Comparison of ENCODE assay signal across 28 cellular contexts in the genomic region with DNA sequence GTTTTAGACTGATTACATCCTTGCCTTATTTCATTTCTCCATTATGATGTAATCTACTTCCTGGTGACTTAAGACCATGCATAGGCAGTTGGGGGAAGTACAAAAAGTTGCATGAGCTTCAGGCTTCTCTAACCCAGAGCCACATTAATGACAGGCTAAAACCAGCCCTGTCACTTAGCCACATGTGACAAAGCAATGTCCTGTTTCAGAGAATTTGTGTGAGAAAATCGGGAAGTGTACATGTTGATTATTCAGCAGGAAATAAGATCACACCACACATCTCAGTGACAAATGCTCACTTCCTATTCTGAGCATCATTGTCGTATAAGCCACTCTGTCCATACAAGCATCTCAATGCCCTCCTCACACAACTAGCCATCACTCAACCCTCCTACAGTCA.
A peak's percentile ranks its signal among the peaks of the same experiment; 100 is the strongest.
DNase-seq lines count a peak whose midpoint lies in the region; ATAC-seq, FAIRE-seq and TF ChIP-seq lines count a peak whose summit lies in the region.
"Had no signal": no experiment of that assay in that cellular context is flagged by ENCODE, and none has a peak within 500 bp of the region (broad histone marks: within the 10 kb centered on the region; RNA-seq: fewer than 3 reads in every experiment).

No MANE protein-coding gene starts in this region.

- H3K4me3 ChIP-seq in Loucy (ENCODE audit: low read length, poor library complexity, severe bottlenecking) (no peak overlapping the region), pancreas (no peak overlapping the region)
- H3K4me3 ChIP-seq in naive thymus-derived CD4-positive, alpha-beta T cell (ENCODE audit: low read length), result no peak overlapping the region
- H3K4me3 ChIP-seq in effector memory CD4-positive, alpha-beta T cell (ENCODE audit: insufficient read depth, low read depth, low read length, poor library complexity, severe bottlenecking), result no peak overlapping the region
- H3K4me3 ChIP-seq: smooth muscle cell, thoracic aorta had no signal

- WGBS in pancreas, 2 donors, result 73 to 74% methylated on average over 2 of the region's 2 CpGs

- no peaks in the 10 kb centered on the region for H3K36me3 ChIP-seq in Loucy (ENCODE audit: insufficient read depth, low read length)
- no peaks in the 10 kb centered on the region for H3K36me3 ChIP-seq in naive thymus-derived CD4-positive, alpha-beta T cell (ENCODE audit: control insufficient read depth in 2 of 3, insufficient read depth in 3 of 3, low read length in 3 of 3)
- H3K36me3 ChIP-seq in effector memory CD4-positive, alpha-beta T cell (ENCODE audit: control insufficient read depth, insufficient read depth, low read length), result no peaks in the 10 kb centered on the region
- H3K36me3 ChIP-seq in pancreas, result no peaks in the 10 kb centered on the region
- H3K36me3 ChIP-seq: thoracic aorta had no signal

- no peaks in the 10 kb centered on the region for H3K4me1 Mint-ChIP-seq in naive thymus-derived CD4-positive, alpha-beta T cell
- H3K4me1 Mint-ChIP-seq: IgD-negative memory B cell, memory B cell had no signal

- no peak overlapping the region for H3K9ac ChIP-seq in Loucy (ENCODE audit: low read depth, low read length, poor library complexity, severe bottlenecking)

- H3K79me2 ChIP-seq in Loucy (ENCODE audit: insufficient read depth, low read length), result no peaks in the 10 kb centered on the region

- H3K27me3 ChIP-seq in Loucy (ENCODE audit: insufficient read depth, low read length, poor library complexity, severe bottlenecking) (no peaks in the 10 kb centered on the region), pancreas (peaks cover 0 to 5% (median 1%) of the 10 kb centered on the region in 4 donors)
- no peaks in the 10 kb centered on the region for H3K27me3 ChIP-seq in naive thymus-derived CD4-positive, alpha-beta T cell (ENCODE audit: control insufficient read depth in 2 of 2, insufficient read depth in 2 of 2, low read length in 2 of 2)
- no peaks in the 10 kb centered on the region for H3K27me3 ChIP-seq in effector memory CD4-positive, alpha-beta T cell (replicated peaks; ENCODE audit: control insufficient read depth, insufficient read depth, low read length, poor library complexity, severe bottlenecking)

- H3K27me3 Mint-ChIP-seq in naive thymus-derived CD4-positive, alpha-beta T cell, result no peaks in the 10 kb centered on the region
- H3K27me3 Mint-ChIP-seq: dendritic cell treated with granulocyte-macrophage colony-stimulating factor and Interleukin-4, amounts not matched to agents 40 ng/mL and 50 ng/mL, for 4 days; IgD-negative memory B cell; memory B cell had no signal

- H3K36me3 Mint-ChIP-seq in naive thymus-derived CD4-positive, alpha-beta T cell, result no peaks in the 10 kb centered on the region
- H3K36me3 Mint-ChIP-seq: IgD-negative memory B cell, memory B cell had no signal

- peak overlapping the region; percentile 52; the same call in 1 of the 2 replicates for H2AFZ ChIP-seq in Loucy (ENCODE audit: low read length)

- no peaks in the 10 kb centered on the region for H4K20me1 ChIP-seq in Loucy (ENCODE audit: insufficient read depth, low read length, poor library complexity, severe bottlenecking)

- no peak for FAIRE-seq in pancreas (lab: Jason Lieb, UNC)
- FAIRE-seq: endothelial cell of umbilical vein had no signal

- H3F3A ChIP-seq in Loucy (ENCODE audit: low read depth), result no peaks in the 10 kb centered on the region

- no peak overlapping the region for H3K4me3 Mint-ChIP-seq in naive thymus-derived CD4-positive, alpha-beta T cell
- H3K4me3 Mint-ChIP-seq: activated T-cell treated with anti-CD3 and anti-CD28 coated beads, Interleukin-2, amount 50 U/mL, for 72 hours; dendritic cell treated with granulocyte-macrophage colony-stimulating factor and Interleukin-4, amounts not matched to agents 40 ng/mL and 50 ng/mL, for 4 days; IgD-negative memory B cell; memory B cell had no signal

- H3K9me3 Mint-ChIP-seq in naive thymus-derived CD4-positive, alpha-beta T cell, result peaks cover 0 to 3% (median 0%) of the 10 kb centered on the region in 11 donors
- H3K9me3 Mint-ChIP-seq: activated T-cell treated with anti-CD3 and anti-CD28 coated beads, Interleukin-2, amount 50 U/mL, for 72 hours; dendritic cell treated with granulocyte-macrophage colony-stimulating factor and Interleukin-4, amounts not matched to agents 40 ng/mL and 50 ng/mL, for 4 days; IgD-negative memory B cell; memory B cell had no signal

- intact Hi-C loops in naive thymus-derived CD4-positive, alpha-beta T cell (cut with micrococcal nuclease), result no loop called here
- intact Hi-C loops in pancreas (cut with DNase I), result no loop called here

- H3K27ac ChIP-seq in naive thymus-derived CD4-positive, alpha-beta T cell (ENCODE audit: low read depth, low read length), result no peak overlapping the region
- no peak overlapping the region for H3K27ac ChIP-seq in effector memory CD4-positive, alpha-beta T cell (ENCODE audit: insufficient read depth, low read length, poor library complexity, severe bottlenecking)
- H3K27ac ChIP-seq in pancreas, result no peak overlapping the region
- H3K27ac ChIP-seq: thoracic aorta had no signal

- H3K9me3 ChIP-seq in Loucy (ENCODE audit: insufficient read depth, low read depth, low read length), result no peaks in the 10 kb centered on the region
- H3K9me3 ChIP-seq in naive thymus-derived CD4-positive, alpha-beta T cell (ENCODE audit: control insufficient read depth in 2 of 3, low read length in 3 of 3), result no peaks in the 10 kb centered on the region
- no peaks in the 10 kb centered on the region for H3K9me3 ChIP-seq in effector memory CD4-positive, alpha-beta T cell (ENCODE audit: control insufficient read depth, low read length)
- no peaks in the 10 kb centered on the region for H3K9me3 ChIP-seq in pancreas
- H3K9me3 ChIP-seq: thoracic aorta had no signal

- ATAC-seq in naive thymus-derived CD4-positive, alpha-beta T cell, result peak; percentile 85
- ATAC-seq in pancreas, result no peak
- ATAC-seq: activated T-cell treated with anti-CD3 and anti-CD28 coated beads, Interleukin-2, amount 50 U/mL, for 72 hours had no signal

- peak; percentile 17 for DNase-seq in GF-D8 (lab: John Stamatoyannopoulos, UW)
- DNase-seq in SKM-1 (lab: John Stamatoyannopoulos, UW; ENCODE audit: unreplicated experiment), result peak; percentile 61
- DNase-seq in naive thymus-derived CD4-positive, alpha-beta T cell, result no peak
- DNase-seq in mesenteric fat pad (ENCODE audit: low spot score), result no peak
- DNase-seq in effector memory CD4-positive, alpha-beta T cell, result no peak
- DNase-seq in pancreas, result no peak
- no peak for DNase-seq in stimulated activated CD4-positive, alpha-beta T cell treated with anti-CD3 and anti-CD28 coated beads, Interleukin-2, amount 100 ng/mL, for 48 hours
- DNase-seq: activated CD4-positive, alpha-beta T cell treated with anti-CD3 and anti-CD28 coated beads for 48 hours; activated naive CD4-positive, alpha-beta T cell treated with anti-CD3 and anti-CD28 coated beads, Interleukin-2, amount 50 U/mL, for 16 hours; activated T-cell treated with anti-CD3 and anti-CD28 coated beads, Interleukin-2, amount 50 U/mL, for 72 hours; DMS79; H7; MM.1S; NCI-H187 treated with DMSO at 0.1 percent for 48 hours; NCI-H2227 treated with DMSO at 0.1 percent for 48 hours; NCI-H774; occipital lobe; retina; stimulated activated CD4-positive, alpha-beta T cell treated with anti-CD3 and anti-CD28 coated beads, Interleukin-4, amount 100 ng/mL, for 1 hour; stimulated activated naive CD4-positive, alpha-beta T cell treated with Interleukin-2 at 50 U/mL for 16 hours; SW 1271 had no signal

- H3K4me2 ChIP-seq in Loucy (ENCODE audit: low read depth, low read length, poor library complexity, severe bottlenecking), result no peak overlapping the region
- H3K4me2 ChIP-seq: smooth muscle cell had no signal

- POLR2A ChIA-PET in naive thymus-derived CD4-positive, alpha-beta T cell (lab: Charles Lee), result no interaction called here

- H3K4me1 ChIP-seq in Loucy (ENCODE audit: insufficient read depth, low read length, poor library complexity, severe bottlenecking) (no peaks in the 10 kb centered on the region), pancreas (peaks cover 0 to 3% (median 0%) of the 10 kb centered on the region in 3 donors)
- no peaks in the 10 kb centered on the region for H3K4me1 ChIP-seq in naive thymus-derived CD4-positive, alpha-beta T cell (ENCODE audit: control insufficient read depth in 2 of 2, insufficient read depth in 2 of 2, low read length in 2 of 2)
- H3K4me1 ChIP-seq in effector memory CD4-positive, alpha-beta T cell (ENCODE audit: control insufficient read depth, insufficient read depth, low read length, poor library complexity, severe bottlenecking), result no peaks in the 10 kb centered on the region

- no peak overlapping the region for H3K27ac Mint-ChIP-seq in naive thymus-derived CD4-positive, alpha-beta T cell
- H3K27ac Mint-ChIP-seq: activated T-cell treated with anti-CD3 and anti-CD28 coated beads, Interleukin-2, amount 50 U/mL, for 72 hours; dendritic cell treated with granulocyte-macrophage colony-stimulating factor and Interleukin-4, amounts not matched to agents 40 ng/mL and 50 ng/mL, for 4 days; IgD-negative memory B cell; memory B cell had no signal

- no peak for TF ChIP-seq CTCF in Loucy (conservative IDR thresholded peaks at IDR 0.05; ENCODE audit: low read length)
- no peak for TF ChIP-seq CTCF in pancreas (IDR thresholded peaks at IDR 0.05)

- CTCF ChIA-PET in naive thymus-derived CD4-positive, alpha-beta T cell (lab: Charles Lee), result no interaction called here

- H3K9me2 ChIP-seq in Loucy (replicated peaks; ENCODE audit: low read depth, low read length), result no peaks in the 10 kb centered on the region

Comparison
In these comparisons a context has a peak if more than half of its experiments do, and no peak if none do; other contexts are left out.
1. DNase-seq: peak in GF-D8 (single experiment) and SKM-1 (single experiment); none in naive thymus-derived CD4-positive, alpha-beta T cell (0 of 9), mesenteric fat pad (single experiment), effector memory CD4-positive, alpha-beta T cell (0 of 3), pancreas (0 of 6) and stimulated activated CD4-positive, alpha-beta T cell treated with anti-CD3 and anti-CD28 coated beads, Interleukin-2, amount 100 ng/mL, for 48 hours (0 of 2).